ENCODE assay signal across 8 cellular contexts in genomic region chrX:154485150-154486051, GRCh38. TPM values are rescaled to one million over a fixed set of nuclear protein-coding genes. Genes with fewer than 3 reads are reported as not detected.
DNase-seq lines count a peak whose midpoint lies in the region; ATAC-seq, FAIRE-seq and TF ChIP-seq lines count a peak whose summit lies in the region.

No MANE protein-coding gene starts in this region.

- no peak overlapping the region for H2BK120ac ChIP-seq in H1 (replicated peaks; ENCODE audit: low read depth, low read length)

- H3K27ac Mint-ChIP-seq in CD8-positive, alpha-beta T cell, result peak overlapping the region; percentile 49
- H3K27ac Mint-ChIP-seq in neural progenitor cell, result no peak overlapping the region

- H3K27me3 ChIP-seq in CD8-positive, alpha-beta T cell (ENCODE audit: insufficient read depth, low read length), result no peaks in the 10 kb centered on the region
- H3K27me3 ChIP-seq in MM.1S (replicated peaks; ENCODE audit: insufficient read depth, low read length) (no peaks in the 10 kb centered on the region), H1 (replicated peaks in 1 of 4; ENCODE audit: control insufficient read depth in 3 of 4, extremely low read depth in 1 of 4, insufficient read depth in 3 of 4, low read length in 3 of 4) (no peaks in the 10 kb centered on the region; a peak in 1 of 7 replicates), neural progenitor cell (peaks cover 11% of the 10 kb centered on the region)

- no peak overlapping the region for H2BK15ac ChIP-seq in H1 (ENCODE audit: low read length)

- H3K79me1 ChIP-seq in H1 (ENCODE audit: low read depth, low read length), result no peaks in the 10 kb centered on the region

- no peak overlapping the region for H2BK12ac ChIP-seq in H1 (ENCODE audit: low read depth, low read length)

- H3F3A ChIP-seq in MM.1S (ENCODE audit: insufficient read depth, low read length) (no peaks in the 10 kb centered on the region), neural progenitor cell (ENCODE audit: low read depth) (peaks cover 3% of the 10 kb centered on the region)

- H3K36me3 ChIP-seq in CD8-positive, alpha-beta T cell (ENCODE audit: insufficient read depth, low read length), result no peaks in the 10 kb centered on the region
- H3K36me3 ChIP-seq in MM.1S (replicated peaks; ENCODE audit: insufficient read depth, low read length) (no peaks in the 10 kb centered on the region; the same call in 1 of the 2 replicates), H1 (ENCODE audit: control insufficient read depth in 2 of 4, insufficient read depth in 4 of 4, low read length in 3 of 4) (peaks cover 0 to 13% (median 0%) of the 10 kb centered on the region in 4 experiments; a peak in 2 of 8 replicates), neural progenitor cell (no peaks in the 10 kb centered on the region)

- intact Hi-C loops in CD8-positive, alpha-beta T cell (cut with DNase I, micrococcal nuclease), result loop anchor here (2.0 to 10.0 kb wide), 3 partner anchors 42 to 91 kb away; partner anchors contain the start of genes GDI1 (in 2 of the 2) and RPL10 (in 1 of the 2)

- TF ChIP-seq RAD21 in H1 (IDR thresholded peaks at IDR 0.05 in 1 of 2, conservative IDR thresholded peaks at IDR 0.05 in 1 of 2; ENCODE audit: low read depth in 2 of 2, low read length in 2 of 2), result no peak

- H3K23ac ChIP-seq in H1 (ENCODE audit: insufficient read length), result no peak overlapping the region

- H2AFZ ChIP-seq in MM.1S (ENCODE audit: low read length) (no peak overlapping the region), H1 (ENCODE audit: low read length) (no peak overlapping the region), neural progenitor cell (replicated peaks) (no peak overlapping the region)

- H3K4me1 Mint-ChIP-seq in CD8-positive, alpha-beta T cell (ENCODE audit: low read depth), result peaks cover 38% of the 10 kb centered on the region
- peaks cover 7% of the 10 kb centered on the region for H3K4me1 Mint-ChIP-seq in neural progenitor cell

- H3K4me1 ChIP-seq in CD8-positive, alpha-beta T cell (ENCODE audit: insufficient read depth, low read length), result peaks cover 39% of the 10 kb centered on the region
- 0 out of 2 replicates have a peak, but pooled peaks cover 4% of the 10 kb centered on the region for H3K4me1 ChIP-seq in MM.1S (ENCODE audit: low read length)
- H3K4me1 ChIP-seq in H1 (replicated peaks in 1 of 4; ENCODE audit: control insufficient read depth in 3 of 4, insufficient read depth in 4 of 4, low read length in 3 of 4), result peaks cover 0 to 12% (median 3%) of the 10 kb centered on the region in 4 experiments; a peak in 4 of 7 replicates
- H3K4me1 ChIP-seq in neural progenitor cell, result no peaks in the 10 kb centered on the region

- H2BK5ac ChIP-seq in H1 (ENCODE audit: low read depth, low read length), result no peak overlapping the region

- no peaks in the 10 kb centered on the region; the same call in 1 of the 2 replicates for H3K23me2 ChIP-seq in H1 (ENCODE audit: low read depth, low read length)

- H3K4me3 ChIP-seq in CD8-positive, alpha-beta T cell (ENCODE audit: low read depth, low read length), result peak overlapping the region; percentile 33
- H3K4me3 ChIP-seq in MM.1S (ENCODE audit: low read length) (peak overlapping the region; percentile 65), H1 (ENCODE audit: extremely low read depth in 1 of 4, insufficient read depth in 2 of 4, low read depth in 3 of 4, low read length in 4 of 4) (peak overlapping the region; percentile 37 to 81 (median 58)), neural progenitor cell (peak overlapping the region; percentile 58)

- no peak overlapping the region for H2AK5ac ChIP-seq in H1 (ENCODE audit: low read depth, low read length)

- no peak for TF ChIP-seq EP300 in H1 (IDR thresholded peaks at IDR 0.05; ENCODE audit: borderline replicate concordance in 1 of 2, low read depth in 2 of 2, low read length in 2 of 2)

- peak overlapping the region; percentile 70 for H3K4me2 ChIP-seq in MM.1S (ENCODE audit: low read depth, low read length)
- peak overlapping the region; percentile 68 for H3K4me2 ChIP-seq in H1 (ENCODE audit: insufficient read depth in 1 of 2, low read depth in 2 of 2, low read length in 2 of 2)
- H3K4me2 ChIP-seq in neural progenitor cell, result peak overlapping the region; percentile 84

- no peak for TF ChIP-seq CTCF in CD8-positive, alpha-beta T cell (IDR thresholded peaks at IDR 0.05)
- TF ChIP-seq CTCF in MM.1S (IDR thresholded peaks at IDR 0.05; ENCODE audit: low read length), result no peak
- TF ChIP-seq CTCF in H1 (IDR thresholded peaks at IDR 0.05; ENCODE audit: control extremely low read depth in 1 of 3, insufficient read depth in 1 of 3, low read depth in 1 of 3, low read length in 3 of 3), result no peak
- TF ChIP-seq CTCF in neural progenitor cell (IDR thresholded peaks at IDR 0.05), result no peak

- H3K36me3 Mint-ChIP-seq in CD8-positive, alpha-beta T cell, result peaks cover 13% of the 10 kb centered on the region
- H3K36me3 Mint-ChIP-seq in neural progenitor cell, result peaks cover 4% of the 10 kb centered on the region

- H3K27ac ChIP-seq in CD8-positive, alpha-beta T cell (ENCODE audit: low read depth, low read length), result peak overlapping the region; percentile 15
- H3K27ac ChIP-seq in MM.1S (ENCODE audit: low read length) (no peak overlapping the region), H1 (ENCODE audit: low read depth, low read length) (no peak overlapping the region), neural progenitor cell (no peak overlapping the region)

- no peaks in the 10 kb centered on the region for H3K9me3 ChIP-seq in CD8-positive, alpha-beta T cell (ENCODE audit: low read length)
- H3K9me3 ChIP-seq in MM.1S (replicated peaks; ENCODE audit: insufficient read depth, low read length) (no peaks in the 10 kb centered on the region), H1 (ENCODE audit: insufficient read depth in 2 of 2, low read depth in 1 of 2, low read length in 1 of 2) (no peaks in the 10 kb centered on the region), neural progenitor cell (ENCODE audit: low read depth) (no peaks in the 10 kb centered on the region)

- no peak for DNase-seq in CD8-positive, alpha-beta T cell
- DNase-seq in MM.1S (no peak), H1 (ENCODE audit: low read depth in 1 of 2, low spot score in 2 of 2) (peak in 1 of 2 experiments; percentile 47), neural progenitor cell (ENCODE audit: low spot score) (no peak), UCSD-AML1 (lab: John Stamatoyannopoulos, UW; ENCODE audit: unreplicated experiment) (no peak)

- ATAC-seq in CD8-positive, alpha-beta T cell, result no peak
- no peak for ATAC-seq in HG02885 (IDR thresholded peaks at IDR 0.05; ENCODE audit: poor library complexity, unreplicated experiment)
- no peak for ATAC-seq in HG02763 (IDR thresholded peaks at IDR 0.05; ENCODE audit: unreplicated experiment)
- no peak for ATAC-seq in esophagus mucosa

- H3K27me3 Mint-ChIP-seq in CD8-positive, alpha-beta T cell (ENCODE audit: low read depth), result no peaks in the 10 kb centered on the region
- H3K27me3 Mint-ChIP-seq in neural progenitor cell (ENCODE audit: insufficient read depth, low read depth), result peaks cover 11% of the 10 kb centered on the region

- no peak overlapping the region for H3K4ac ChIP-seq in H1 (replicated peaks; ENCODE audit: insufficient read length, low read depth, low read length)

- no peak overlapping the region for H3K14ac ChIP-seq in H1 (ENCODE audit: insufficient read length)

- CTCF ChIA-PET in CD8-positive, alpha-beta T cell (lab: Charles Lee), result interaction anchor here (0.7 to 1.5 kb wide), 3 partner anchors 40 to 48 kb away, joined by 3 to 4 read pairs (median 3); no protein-coding TSS in a partner anchor
- CTCF ChIA-PET in H1 (lab: Charles Lee; ENCODE audit: partially characterized antibody), result interaction anchor here (0.6 to 2.3 kb wide), 7 partner anchors 13 to 112 kb away, joined by 3 to 5 read pairs (median 3); no protein-coding TSS in a partner anchor

- H2BK20ac ChIP-seq in H1 (ENCODE audit: low read length), result no peak overlapping the region

- H3K4me3 Mint-ChIP-seq in CD8-positive, alpha-beta T cell, result peak overlapping the region; percentile 75
- peak overlapping the region; percentile 74 for H3K4me3 Mint-ChIP-seq in neural progenitor cell

- no peak overlapping the region for H4K5ac ChIP-seq in H1 (ENCODE audit: insufficient read length, low read depth, low read length)

- POLR2A ChIA-PET in CD8-positive, alpha-beta T cell (lab: Charles Lee), result interaction anchor here (1.1 to 2.5 kb wide), 7 partner anchors 8 to 138 kb away, joined by 3 to 18 read pairs (median 5); partner anchors contain the start of genes FAM3A, PLXNA3 and RPL10
- POLR2A ChIA-PET in H1 (lab: Charles Lee; ENCODE audit: partially characterized antibody), result interaction anchor here (0.7 to 2.3 kb wide), 5 partner anchors 13 to 88 kb away, joined by 3 to 6 read pairs (median 4); no protein-coding TSS in a partner anchor

- H4K91ac ChIP-seq in H1 (replicated peaks; ENCODE audit: insufficient read length, low read length), result no peak overlapping the region

- H3K9me2 ChIP-seq in MM.1S (replicated peaks; ENCODE audit: insufficient read depth, low read length), result no peaks in the 10 kb centered on the region

- H3K79me2 ChIP-seq in MM.1S (ENCODE audit: low read length) (peaks cover 32% of the 10 kb centered on the region), H1 (ENCODE audit: control insufficient read depth in 1 of 2, insufficient read depth in 2 of 2, low read length in 2 of 2) (no peaks in the 10 kb centered on the region), neural progenitor cell (ENCODE audit: low read depth) (no peaks in the 10 kb centered on the region)

- no peak for FAIRE-seq in H1 (lab: Jason Lieb, UNC)

- no peak overlapping the region for H3K18ac ChIP-seq in H1 (ENCODE audit: extremely low read depth, low read length)

- H3K9me3 Mint-ChIP-seq in CD8-positive, alpha-beta T cell, result no peaks in the 10 kb centered on the region
- peaks cover 19% of the 10 kb centered on the region for H3K9me3 Mint-ChIP-seq in neural progenitor cell

- no peak overlapping the region for H3K56ac ChIP-seq in H1 (replicated peaks; ENCODE audit: insufficient read length, low read depth, low read length)

- TF ChIP-seq POLR2A in H1 (IDR thresholded peaks at IDR 0.05; ENCODE audit: control extremely low read depth in 1 of 2, low read depth in 2 of 2, low read length in 2 of 2), result no peak

- H4K8ac ChIP-seq in H1 (ENCODE audit: extremely low read depth, insufficient read depth, low read length), result no peak overlapping the region; the same call in 1 of the 2 replicates

- H3K9ac ChIP-seq in MM.1S (ENCODE audit: low read length) (peak overlapping the region; percentile 78; the same call in 1 of the 2 replicates), H1 (replicated peaks in 1 of 4; ENCODE audit: extremely low read depth in 1 of 4, low read depth in 3 of 4, low read length in 3 of 4) (no peak overlapping the region), neural progenitor cell (no peak overlapping the region)

- WGBS in H1 (ENCODE audit: extremely low coverage in 1 of 2, insufficient coverage in 1 of 2, insufficient read length in 1 of 2, insufficient replicate concordance in 2 of 2, low coverage in 1 of 2, low lambda C conversion rate in 2 of 2, missing lambda C conversion rate in 1 of 2), 2 experiments, result 87% methylated on average over 16 of the region's 35 CpGs; no CpG with 5 or more reads in 1 of the 2 experiments

- H4K20me1 ChIP-seq in MM.1S (ENCODE audit: insufficient read depth, low read length), result no peaks in the 10 kb centered on the region
- H4K20me1 ChIP-seq in H1 (replicated peaks in 1 of 2; ENCODE audit: control insufficient read depth in 1 of 2, insufficient read depth in 2 of 2, low read length in 2 of 2), result peaks cover 1 to 2% of the 10 kb centered on the region in 2 experiments
- H4K20me1 ChIP-seq in neural progenitor cell (ENCODE audit: low read depth), result no peaks in the 10 kb centered on the region

RNA-seq across cellular contexts. Expression of gene UBL4A, which starts 1.0 kb away (rescaled TPM):
- total RNA-seq in CD8-positive, alpha-beta T cell, result 1 to 10 TPM; 3.1 to 6.4 TPM
- 31.7 and 34.2 TPM in 2 replicates for total RNA-seq in H1 (2021; fragmentation: NEBNext Ultra II Directional; extraction: Animal tissue kit (Norgen Biotek cat#: 25700))
- polyA plus RNA-seq in H1 (2011; rRNA removed), result 23.1 and 31.0 TPM in 2 replicates
- polyA plus RNA-seq in H1 (2011; cell fraction: cytosol; rRNA removed), result 32.3 TPM
- 27.6 TPM for polyA plus RNA-seq in H1 (2011; cell fraction: nucleus; rRNA removed)
- 22.4 to 28.9 TPM (median 27.2 TPM) in 4 replicates for polyA plus RNA-seq in H1 (2012, experiment 1 of 2)
- polyA plus RNA-seq in H1 (2012, experiment 2 of 2), result 32.4 TPM
- polyA plus RNA-seq in H1 (2013, experiment 1 of 2), result 15.9 TPM
- polyA plus RNA-seq in H1 (2013, experiment 2 of 2), result 16.8 TPM
- 24.5 and 30.0 TPM in 2 replicates for polyA minus RNA-seq in H1 (2011; rRNA and poly(A)+ RNA removed)
- 24.4 TPM for polyA minus RNA-seq in H1 (2011; cell fraction: cytosol; rRNA and poly(A)+ RNA removed)
- 13.9 TPM for polyA minus RNA-seq in H1 (2011; cell fraction: nucleus; rRNA and poly(A)+ RNA removed)
- 12.1 and 31.1 TPM in 2 replicates for total RNA-seq in neural progenitor cell (ENCODE audit: low replicate concordance)
- total RNA-seq in esophagus mucosa, result 32.3 TPM

RNA-seq across cellular contexts. Expression of gene SLC10A3, which starts 5.0 kb away (rescaled TPM):
- total RNA-seq in CD8-positive, alpha-beta T cell, result 10 to 100 TPM; 22.3 to 23.0 TPM
- 6.8 and 8.2 TPM in 2 replicates for total RNA-seq in H1 (2021; fragmentation: NEBNext Ultra II Directional; extraction: Animal tissue kit (Norgen Biotek cat#: 25700))
- polyA plus RNA-seq in H1 (2011; rRNA removed), result 9.5 and 11.0 TPM in 2 replicates
- 6.9 TPM for polyA plus RNA-seq in H1 (2011; cell fraction: cytosol; rRNA removed)
- 8.0 TPM for polyA plus RNA-seq in H1 (2011; cell fraction: nucleus; rRNA removed)
- 6.8 to 8.8 TPM (median 7.8 TPM) in 4 replicates for polyA plus RNA-seq in H1 (2012, experiment 1 of 2)
- 9.5 TPM for polyA plus RNA-seq in H1 (2012, experiment 2 of 2)
- polyA plus RNA-seq in H1 (2013, experiment 1 of 2), result 8.9 TPM
- 9.2 TPM for polyA plus RNA-seq in H1 (2013, experiment 2 of 2)
- 3.2 and 3.8 TPM in 2 replicates for polyA minus RNA-seq in H1 (2011; rRNA and poly(A)+ RNA removed)
- polyA minus RNA-seq in H1 (2011; cell fraction: cytosol; rRNA and poly(A)+ RNA removed), result 5.9 TPM
- polyA minus RNA-seq in H1 (2011; cell fraction: nucleus; rRNA and poly(A)+ RNA removed), result 4.7 TPM
- total RNA-seq in neural progenitor cell (ENCODE audit: low replicate concordance) (3.5 and 5.7 TPM in 2 replicates), esophagus mucosa (20.6 TPM)

RNA-seq across cellular contexts. Expression of gene LAGE3, which starts 6.3 kb away (rescaled TPM):
- 1 to 10 TPM; 6.3 to 6.6 TPM for total RNA-seq in CD8-positive, alpha-beta T cell
- total RNA-seq in H1 (2021; fragmentation: NEBNext Ultra II Directional; extraction: Animal tissue kit (Norgen Biotek cat#: 25700)), result 44.2 and 44.5 TPM in 2 replicates
- 102 and 110 TPM in 2 replicates for polyA plus RNA-seq in H1 (2011; rRNA removed)
- polyA plus RNA-seq in H1 (2011; cell fraction: cytosol; rRNA removed), result 61.9 TPM
- 45.1 TPM for polyA plus RNA-seq in H1 (2011; cell fraction: nucleus; rRNA removed)
- 44.7 to 50.4 TPM (median 48.0 TPM) in 4 replicates for polyA plus RNA-seq in H1 (2012, experiment 1 of 2)
- polyA plus RNA-seq in H1 (2012, experiment 2 of 2), result 75.9 TPM
- 55.5 TPM for polyA plus RNA-seq in H1 (2013, experiment 1 of 2)
- polyA plus RNA-seq in H1 (2013, experiment 2 of 2), result 54.5 TPM
- 6.3 and 8.1 TPM in 2 replicates for polyA minus RNA-seq in H1 (2011; rRNA and poly(A)+ RNA removed)
- polyA minus RNA-seq in H1 (2011; cell fraction: cytosol; rRNA and poly(A)+ RNA removed), result 14.7 TPM
- 11.7 TPM for polyA minus RNA-seq in H1 (2011; cell fraction: nucleus; rRNA and poly(A)+ RNA removed)
- 7.6 and 33.3 TPM in 2 replicates for total RNA-seq in neural progenitor cell (ENCODE audit: low replicate concordance)
- 15.1 TPM for total RNA-seq in esophagus mucosa

RNA-seq across cellular contexts. Expression of gene PLXNA3, which starts 27.3 kb away (rescaled TPM):
- total RNA-seq in CD8-positive, alpha-beta T cell, result 10 to 100 TPM; 46.7 to 52.1 TPM
- total RNA-seq in H1 (2021; fragmentation: NEBNext Ultra II Directional; extraction: Animal tissue kit (Norgen Biotek cat#: 25700)), result 18.2 and 23.5 TPM in 2 replicates
- polyA plus RNA-seq in H1 (2011; rRNA removed), result 10.7 and 23.5 TPM in 2 replicates
- 8.6 TPM for polyA plus RNA-seq in H1 (2011; cell fraction: cytosol; rRNA removed)
- polyA plus RNA-seq in H1 (2011; cell fraction: nucleus; rRNA removed), result 114 TPM
- 10.0 to 23.3 TPM (median 21.7 TPM) in 4 replicates for polyA plus RNA-seq in H1 (2012, experiment 1 of 2)
- 6.6 TPM for polyA plus RNA-seq in H1 (2012, experiment 2 of 2)
- polyA plus RNA-seq in H1 (2013, experiment 1 of 2), result 12.6 TPM
- polyA plus RNA-seq in H1 (2013, experiment 2 of 2), result 9.0 TPM
- polyA minus RNA-seq in H1 (2011; rRNA and poly(A)+ RNA removed), result 7.2 and 16.0 TPM in 2 replicates
- 7.0 TPM for polyA minus RNA-seq in H1 (2011; cell fraction: cytosol; rRNA and poly(A)+ RNA removed)
- polyA minus RNA-seq in H1 (2011; cell fraction: nucleus; rRNA and poly(A)+ RNA removed), result 31.5 TPM
- 4.3 and 9.6 TPM in 2 replicates for total RNA-seq in neural progenitor cell (ENCODE audit: low replicate concordance)
- 7.1 TPM for total RNA-seq in esophagus mucosa

RNA-seq across cellular contexts. Expression of gene FAM3A, which starts 30.6 kb away (rescaled TPM):
- 10 to 100 TPM; 37.7 to 41.7 TPM for total RNA-seq in CD8-positive, alpha-beta T cell
- 16.2 and 21.7 TPM in 2 replicates for total RNA-seq in H1 (2021; fragmentation: NEBNext Ultra II Directional; extraction: Animal tissue kit (Norgen Biotek cat#: 25700))
- 18.6 and 28.1 TPM in 2 replicates for polyA plus RNA-seq in H1 (2011; rRNA removed)
- polyA plus RNA-seq in H1 (2011; cell fraction: cytosol; rRNA removed), result 24.8 TPM
- polyA plus RNA-seq in H1 (2011; cell fraction: nucleus; rRNA removed), result 40.4 TPM
- 11.1 to 19.0 TPM (median 15.8 TPM) in 4 replicates for polyA plus RNA-seq in H1 (2012, experiment 1 of 2)
- polyA plus RNA-seq in H1 (2012, experiment 2 of 2), result 16.6 TPM
- 15.4 TPM for polyA plus RNA-seq in H1 (2013, experiment 1 of 2)
- polyA plus RNA-seq in H1 (2013, experiment 2 of 2), result 16.1 TPM
- polyA minus RNA-seq in H1 (2011; rRNA and poly(A)+ RNA removed), result 7.8 and 8.7 TPM in 2 replicates
- 14.8 TPM for polyA minus RNA-seq in H1 (2011; cell fraction: cytosol; rRNA and poly(A)+ RNA removed)
- 11.0 TPM for polyA minus RNA-seq in H1 (2011; cell fraction: nucleus; rRNA and poly(A)+ RNA removed)
- total RNA-seq in neural progenitor cell (ENCODE audit: low replicate concordance) (4.5 and 16.8 TPM in 2 replicates), esophagus mucosa (40.6 TPM)
